Comparison of ENCODE assay signal across 19 cellular contexts in the genomic region with DNA sequence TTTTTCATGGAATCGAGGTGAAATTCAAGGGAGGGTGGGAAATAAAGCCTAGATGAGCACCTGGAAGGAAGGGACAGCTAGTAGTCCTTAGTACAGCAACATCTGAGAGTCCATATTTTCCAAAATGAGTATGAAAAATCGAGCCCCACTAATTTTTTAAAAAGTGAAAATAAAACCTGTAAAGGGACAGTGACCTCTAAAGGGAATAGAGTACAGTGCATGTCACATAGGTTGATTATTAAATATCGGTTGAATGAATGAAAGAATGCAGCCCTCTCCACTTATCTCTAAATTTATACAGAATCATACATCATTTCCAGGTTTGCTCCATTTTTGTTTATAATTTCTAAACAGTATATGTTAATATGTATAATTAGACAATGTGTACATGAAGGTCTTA.
A peak's percentile ranks its signal among the peaks of the same experiment; 100 is the strongest.
DNase-seq lines count a peak whose midpoint lies in the region; ATAC-seq and TF ChIP-seq lines count a peak whose summit lies in the region.
"Had no signal": no experiment of that assay in that cellular context is flagged by ENCODE, and none has a peak within 500 bp of the region (broad histone marks: within the 10 kb centered on the region; RNA-seq: fewer than 3 reads in every experiment).

No MANE protein-coding gene starts in this region.

- in situ Hi-C loops in Panc1 (cut with HindIII; ENCODE audit: low pct_unique_long_range_greater_than_20kb, low sequenced_read_pairs): no loop called here

- no peaks in the 10 kb centered on the region for H3K9me3 Mint-ChIP-seq in endodermal cell
- H3K9me3 Mint-ChIP-seq: H9 had no signal

- WGBS in endodermal cell (ENCODE audit: insufficient coverage in 1 of 2, insufficient read length in 1 of 2), 2 experiments: 83% methylated on average over 2 of the region's 3 CpGs; no CpG with 5 or more reads in 1 of the 2 experiments

- H3K9me3 ChIP-seq in MM.1S (replicated peaks; ENCODE audit: insufficient read depth, low read length) (no peaks in the 10 kb centered on the region), Panc1 (ENCODE audit: control insufficient read depth, insufficient read depth, low read depth, low read length) (no peaks in the 10 kb centered on the region), endodermal cell (ENCODE audit: control insufficient read depth, low read length) (no peaks in the 10 kb centered on the region)

- H3K36me3 ChIP-seq in MM.1S (replicated peaks; ENCODE audit: insufficient read depth, low read length) (no peaks in the 10 kb centered on the region), Panc1 (ENCODE audit: control insufficient read depth, insufficient read depth, low read length) (no peaks in the 10 kb centered on the region), endodermal cell (ENCODE audit: control insufficient read depth, insufficient read depth, low read length) (no peaks in the 10 kb centered on the region)

- CTCF ChIA-PET in Panc1 (lab: Charles Lee): no interaction called here

- DNase-seq in MM.1S: peak; percentile 22
- no peak for DNase-seq in Panc1 (ENCODE audit: low read depth, low spot score)
- DNase-seq in endodermal cell: no peak
- DNase-seq in NCI-H2107 treated with DMSO at 0.1 percent for 48 hours (lab: John Stamatoyannopoulos, UW; ENCODE audit: unreplicated experiment): no peak
- DNase-seq in mucosa of gallbladder (ENCODE audit: low spot score): no peak
- DNase-seq in DMS 273 treated with DMSO at 0.1 percent for 48 hours (lab: John Stamatoyannopoulos, UW): no peak
- DNase-seq in AG20443 (ENCODE audit: low spot score): no peak
- DNase-seq: GM23248, H9, MV-4-11, NCI-H1694, NCI-H2081 treated with DMSO at 0.1 percent for 48 hours, Right ventricle myocardium superior, SW 1271, T-helper 17 cell had no signal

- H3K27ac ChIP-seq in 22Rv1: no peak overlapping the region
- no peak overlapping the region for H3K27ac ChIP-seq in MM.1S (ENCODE audit: low read length)
- no peak overlapping the region for H3K27ac ChIP-seq in Panc1 (ENCODE audit: low read length)
- no peak overlapping the region for H3K27ac ChIP-seq in endodermal cell (ENCODE audit: low read depth, low read length)
- H3K27ac ChIP-seq: GM23248, HL-60 had no signal

- no peaks in the 10 kb centered on the region for H3K9me2 ChIP-seq in MM.1S (replicated peaks; ENCODE audit: insufficient read depth, low read length)

- H3K4me2 ChIP-seq in MM.1S (ENCODE audit: low read depth, low read length): peak overlapping the region; percentile 29; the same call in 1 of the 2 replicates

- H4K20me1 ChIP-seq in MM.1S (ENCODE audit: insufficient read depth, low read length): no peaks in the 10 kb centered on the region

- POLR2A ChIA-PET in Panc1 (lab: Charles Lee): no interaction called here

- H3F3A ChIP-seq in MM.1S (ENCODE audit: insufficient read depth, low read length): no peaks in the 10 kb centered on the region

- no TSS peak for BruUV-seq in Panc1 (replicated peaks; lab: Mats Ljungman, UMichigan)

- H3K4me3 ChIP-seq in MM.1S (ENCODE audit: low read length): peak overlapping the region; percentile 15; the same call in 1 of the 2 replicates
- no peak overlapping the region for H3K4me3 ChIP-seq in Panc1 (ENCODE audit: low read depth in 2 of 2, low read length in 2 of 2)
- H3K4me3 ChIP-seq in endodermal cell (ENCODE audit: low read length): no peak overlapping the region
- H3K4me3 ChIP-seq: GM23248, K562 had no signal

- H3K27me3 Mint-ChIP-seq in endodermal cell (ENCODE audit: insufficient read depth): no peaks in the 10 kb centered on the region
- H3K27me3 Mint-ChIP-seq: T-helper 17 cell had no signal

- no peak for ATAC-seq in Panc1
- ATAC-seq: HepG2, K562, T-helper 17 cell had no signal

- no peak overlapping the region for H3K4me3 Mint-ChIP-seq in endodermal cell
- H3K4me3 Mint-ChIP-seq: H9, T-helper 17 cell had no signal

- H3K27ac Mint-ChIP-seq in endodermal cell: no peak overlapping the region
- H3K27ac Mint-ChIP-seq: H9, T-helper 17 cell had no signal

- intact Hi-C loops in Panc1 (cut with micrococcal nuclease; ENCODE audit: unreplicated experiment): no loop called here

- H3K4me1 ChIP-seq in MM.1S (ENCODE audit: low read length) (no peaks in the 10 kb centered on the region), Panc1 (ENCODE audit: control insufficient read depth, insufficient read depth, low read length) (no peaks in the 10 kb centered on the region), endodermal cell (ENCODE audit: control insufficient read depth, insufficient read depth, low read length) (no peaks in the 10 kb centered on the region)

- no peak overlapping the region; the same call in 1 of the 2 replicates for H3K9ac ChIP-seq in MM.1S (ENCODE audit: low read length)
- H3K9ac ChIP-seq in endodermal cell (ENCODE audit: extremely low read depth, low read length, poor library complexity, severe bottlenecking): no peak overlapping the region
- H3K9ac ChIP-seq: GM23248 had no signal

- H3K4me1 Mint-ChIP-seq in endodermal cell: no peaks in the 10 kb centered on the region
- H3K4me1 Mint-ChIP-seq: T-helper 17 cell had no signal

- no peaks in the 10 kb centered on the region for H3K79me2 ChIP-seq in MM.1S (ENCODE audit: low read length)

- H3K36me3 Mint-ChIP-seq in endodermal cell (ENCODE audit: low read depth): no peaks in the 10 kb centered on the region

- H3K27me3 ChIP-seq in MM.1S (replicated peaks; ENCODE audit: insufficient read depth, low read length) (no peaks in the 10 kb centered on the region), Panc1 (ENCODE audit: control insufficient read depth, insufficient read depth, low read length) (no peaks in the 10 kb centered on the region), endodermal cell (ENCODE audit: control insufficient read depth, insufficient read depth, low read length, poor library complexity, severe bottlenecking) (no peaks in the 10 kb centered on the region)

- TF ChIP-seq CTCF in 22Rv1 (IDR thresholded peaks at IDR 0.05) (0 out of 2 replicates have a peak, but pooled peaks have one; percentile 10), MM.1S (IDR thresholded peaks at IDR 0.05; ENCODE audit: low read length) (peak; percentile 41), Panc1 (IDR thresholded peaks at IDR 0.05) (peak; percentile 8; the same call in 1 of the 2 replicates), endodermal cell (conservative IDR thresholded peaks at IDR 0.05) (peak; percentile 35)

- peak overlapping the region; percentile 38; the same call in 1 of the 2 replicates for H2AFZ ChIP-seq in MM.1S (ENCODE audit: low read length)
- H2AFZ ChIP-seq: GM23248 had no signal
